Comparison of ENCODE assay signal across 8 cellular contexts in the genomic region with DNA sequence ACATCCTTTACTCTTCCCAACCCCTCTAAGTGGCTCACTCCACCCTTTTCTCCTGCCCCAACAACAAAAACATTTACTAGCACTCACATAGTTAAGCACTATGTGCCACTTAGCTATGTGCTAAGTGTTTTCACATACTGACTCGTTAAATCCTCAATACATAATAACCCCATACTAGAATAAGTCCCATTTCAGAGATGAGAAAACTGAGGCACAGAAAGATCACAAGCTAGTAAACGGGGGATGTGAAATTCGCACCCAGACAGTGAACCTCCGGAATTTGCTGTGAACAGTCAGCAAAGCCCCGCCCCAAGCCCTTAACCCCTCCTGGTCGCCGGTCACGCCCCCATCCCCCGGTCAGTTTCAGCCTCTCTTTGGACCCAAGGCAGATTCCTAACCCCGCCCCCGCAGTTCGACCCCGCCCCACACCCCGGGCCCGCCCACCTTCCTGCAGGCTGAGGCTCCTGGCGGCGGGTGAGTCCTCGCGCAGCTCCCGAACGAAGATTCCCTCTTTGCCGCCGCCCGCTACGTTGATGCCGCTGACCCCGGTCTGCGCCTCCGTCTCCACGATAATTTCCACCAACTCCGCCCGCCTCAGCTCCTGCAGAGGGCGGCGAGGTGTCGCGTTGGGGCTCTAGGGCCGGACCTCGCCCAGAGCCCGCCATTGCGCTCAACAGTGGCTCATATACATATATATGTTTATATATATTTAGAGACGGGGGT. TPM values are rescaled to one million over a fixed set of nuclear protein-coding genes. Genes with fewer than 3 reads are reported as not detected.
DNase-seq lines count a peak whose midpoint lies in the region; ATAC-seq, FAIRE-seq and TF ChIP-seq lines count a peak whose summit lies in the region.

No MANE protein-coding gene starts in this region.

- H3K4me1 Mint-ChIP-seq in activated naive CD8-positive, alpha-beta T cell treated with anti-CD3 and anti-CD28 coated beads for 36 hours: peaks cover 12% of the 10 kb centered on the region

- 1 to 2% methylated on average over 35 to 41 of the region's 41 CpGs for WGBS in GM23248 (ENCODE audit: low coverage in 1 of 2, low lambda C conversion rate in 2 of 2, missing lambda C conversion rate in 2 of 2), 2 experiments
- 0 to 1% (median 1%) methylated on average over 17 to 41 of the region's 41 CpGs for WGBS in heart left ventricle, 4 donors
- WGBS in prostate gland: 1% methylated on average over 41 of the region's 41 CpGs

- peak; percentile 73 for ATAC-seq in DND-41 (ENCODE audit: insufficient read depth, low read depth)
- ATAC-seq in heart left ventricle: peak; percentile 81 to 95 (median 90)

- H2AFZ ChIP-seq in DND-41 (ENCODE audit: low read depth, low read length) (peak overlapping the region; percentile 86), GM23248 (peak overlapping the region; percentile 96), Loucy (ENCODE audit: low read length) (peak overlapping the region; percentile 96), SU-DHL-6 (ENCODE audit: low read depth, low read length, severe bottlenecking) (peak overlapping the region; percentile 99)

- H3K9me3 ChIP-seq in DND-41 (ENCODE audit: insufficient read depth, low read length, severe bottlenecking): no peaks in the 10 kb centered on the region
- no peaks in the 10 kb centered on the region for H3K9me3 ChIP-seq in GM23248 (ENCODE audit: low read depth)
- H3K9me3 ChIP-seq in Loucy (ENCODE audit: insufficient read depth, low read depth, low read length): no peaks in the 10 kb centered on the region
- no peaks in the 10 kb centered on the region for H3K9me3 ChIP-seq in SU-DHL-6 (ENCODE audit: insufficient read depth, low read length)
- H3K9me3 ChIP-seq in heart left ventricle: no peaks in the 10 kb centered on the region
- H3K9me3 ChIP-seq in prostate gland: no peaks in the 10 kb centered on the region

- H3K4me1 ChIP-seq in DND-41 (ENCODE audit: insufficient read depth, low read length) (peaks cover 20% of the 10 kb centered on the region), GM23248 (ENCODE audit: insufficient read depth) (no peaks in the 10 kb centered on the region), Loucy (ENCODE audit: insufficient read depth, low read length, poor library complexity, severe bottlenecking) (no peaks in the 10 kb centered on the region), heart left ventricle (peaks cover 0 to 26% (median 9%) of the 10 kb centered on the region in 12 donors), prostate gland (replicated peaks) (no peaks in the 10 kb centered on the region)

- H3K4me2 ChIP-seq in DND-41 (ENCODE audit: insufficient read depth, low read length): peak overlapping the region; percentile 86
- peak overlapping the region; percentile 92 for H3K4me2 ChIP-seq in GM23248 (ENCODE audit: unreplicated experiment)
- H3K4me2 ChIP-seq in Loucy (ENCODE audit: low read depth, low read length, poor library complexity, severe bottlenecking): peak overlapping the region; percentile 89
- peak overlapping the region; percentile 97 for H3K4me2 ChIP-seq in SU-DHL-6 (ENCODE audit: low read depth, low read length, poor library complexity, severe bottlenecking)

- no peaks in the 10 kb centered on the region for H3K9me2 ChIP-seq in GM23248 (ENCODE audit: insufficient read depth)
- H3K9me2 ChIP-seq in Loucy (replicated peaks; ENCODE audit: low read depth, low read length): no peaks in the 10 kb centered on the region
- no peaks in the 10 kb centered on the region for H3K9me2 ChIP-seq in SU-DHL-6 (replicated peaks; ENCODE audit: insufficient read depth, low read length)

- H3K9ac ChIP-seq in DND-41 (ENCODE audit: low read depth, low read length) (peak overlapping the region; percentile 55), GM23248 (peak overlapping the region; percentile 76), Loucy (ENCODE audit: low read depth, low read length, poor library complexity, severe bottlenecking) (peak overlapping the region; percentile 66), SU-DHL-6 (ENCODE audit: low read length) (peak overlapping the region; percentile 50)

- no peaks in the 10 kb centered on the region for H3K27me3 Mint-ChIP-seq in activated naive CD8-positive, alpha-beta T cell treated with anti-CD3 and anti-CD28 coated beads for 36 hours

- no peaks in the 10 kb centered on the region for H3K36me3 Mint-ChIP-seq in activated naive CD8-positive, alpha-beta T cell treated with anti-CD3 and anti-CD28 coated beads for 36 hours

- no peaks in the 10 kb centered on the region for H3K27me3 ChIP-seq in DND-41 (ENCODE audit: insufficient read depth, low read length, poor library complexity)
- no peaks in the 10 kb centered on the region for H3K27me3 ChIP-seq in GM23248 (replicated peaks; ENCODE audit: insufficient read depth)
- H3K27me3 ChIP-seq in Loucy (ENCODE audit: insufficient read depth, low read length, poor library complexity, severe bottlenecking): no peaks in the 10 kb centered on the region
- H3K27me3 ChIP-seq in SU-DHL-6 (ENCODE audit: low read length): no peaks in the 10 kb centered on the region
- no peaks in the 10 kb centered on the region for H3K27me3 ChIP-seq in heart left ventricle
- no peaks in the 10 kb centered on the region for H3K27me3 ChIP-seq in prostate gland (replicated peaks; ENCODE audit: insufficient read depth)

- H3K9me3 Mint-ChIP-seq in activated naive CD8-positive, alpha-beta T cell treated with anti-CD3 and anti-CD28 coated beads for 36 hours: no peaks in the 10 kb centered on the region

- peak overlapping the region; percentile 64 for H3K27ac Mint-ChIP-seq in activated naive CD8-positive, alpha-beta T cell treated with anti-CD3 and anti-CD28 coated beads for 36 hours

- in situ Hi-C loops in GM23248 (cut with MboI): no loop called here

- H3K79me2 ChIP-seq in DND-41 (ENCODE audit: insufficient read depth, low read length): no peaks in the 10 kb centered on the region
- H3K79me2 ChIP-seq in GM23248 (ENCODE audit: insufficient read depth): no peaks in the 10 kb centered on the region
- no peaks in the 10 kb centered on the region for H3K79me2 ChIP-seq in Loucy (ENCODE audit: insufficient read depth, low read length)
- H3K79me2 ChIP-seq in SU-DHL-6 (ENCODE audit: insufficient read depth, low read length): no peaks in the 10 kb centered on the region

- no peak for TF ChIP-seq CTCF in DND-41 (IDR thresholded peaks at IDR 0.05; ENCODE audit: borderline replicate concordance, extremely low read depth, low read length, poor library complexity, severe bottlenecking)
- TF ChIP-seq CTCF in Loucy (conservative IDR thresholded peaks at IDR 0.05; ENCODE audit: low read length): no peak
- TF ChIP-seq CTCF in SU-DHL-6 (IDR thresholded peaks at IDR 0.05; ENCODE audit: insufficient read depth, low read length, poor library complexity, severe bottlenecking): no peak
- peak in 3 of 12 donors; percentile 10 to 28 (median 12) for TF ChIP-seq CTCF in heart left ventricle (IDR thresholded peaks at IDR 0.05)
- TF ChIP-seq CTCF in prostate gland (IDR thresholded peaks at IDR 0.05): peak in 1 of 4 experiments; percentile 2

- intact Hi-C loops in heart left ventricle (cut with DNase I): loop anchor here in 3 of 10 donors (5.0 kb wide), 3 partner anchors 46 to 56 kb away; a partner anchor contains a TSS
- intact Hi-C loops in prostate gland (cut with DNase I): no loop called here

- DNase-seq in DND-41: peak; percentile 81
- peak; percentile 91 for DNase-seq in GM23248
- peak; percentile 81 for DNase-seq in activated naive CD8-positive, alpha-beta T cell treated with anti-CD3 and anti-CD28 coated beads for 36 hours
- DNase-seq in heart left ventricle: peak; percentile 92 to 95 (median 93)
- peak; percentile 72 for DNase-seq in prostate gland (ENCODE audit: low spot score)
- peak; percentile 96 for DNase-seq in urothelium cell line (ENCODE audit: low spot score)

- no peaks in the 10 kb centered on the region for H3F3A ChIP-seq in GM23248 (ENCODE audit: insufficient read depth)
- H3F3A ChIP-seq in Loucy (ENCODE audit: low read depth): peaks cover 2% of the 10 kb centered on the region; the same call in 1 of the 2 replicates
- H3F3A ChIP-seq in SU-DHL-6 (ENCODE audit: insufficient read depth): no peaks in the 10 kb centered on the region

- peak overlapping the region; percentile 22; the same call in 1 of the 2 replicates for H3K27ac ChIP-seq in DND-41 (ENCODE audit: low read length)
- peak overlapping the region; percentile 51 for H3K27ac ChIP-seq in GM23248
- 0 out of 2 replicates have a peak overlapping the region, but pooled peaks have one; percentile 30 for H3K27ac ChIP-seq in SU-DHL-6 (ENCODE audit: low read depth, low read length)
- H3K27ac ChIP-seq in heart left ventricle: peak overlapping the region; percentile 80 to 93 (median 88)
- H3K27ac ChIP-seq in prostate gland: peak overlapping the region; percentile 79 to 85

- H3K4me3 ChIP-seq in DND-41 (ENCODE audit: low read depth in 1 of 2, low read length in 2 of 2) (peak overlapping the region; percentile 23 to 58; a peak in 3 of 4 replicates), GM23248 (peak overlapping the region; percentile 79), Loucy (ENCODE audit: low read length, poor library complexity, severe bottlenecking) (peak overlapping the region; percentile 75), SU-DHL-6 (ENCODE audit: insufficient read depth, low read length, poor library complexity, severe bottlenecking) (peak overlapping the region; percentile 60), heart left ventricle (peak overlapping the region; percentile 32 to 81 (median 64)), prostate gland (peak overlapping the region; percentile 42 to 50)

- no peaks in the 10 kb centered on the region for H3K36me3 ChIP-seq in DND-41 (ENCODE audit: insufficient read depth, low read length)
- no peaks in the 10 kb centered on the region for H3K36me3 ChIP-seq in GM23248 (ENCODE audit: low read depth)
- no peaks in the 10 kb centered on the region for H3K36me3 ChIP-seq in Loucy (ENCODE audit: insufficient read depth, low read length)
- no peaks in the 10 kb centered on the region for H3K36me3 ChIP-seq in SU-DHL-6 (ENCODE audit: low read length)
- no peaks in the 10 kb centered on the region for H3K36me3 ChIP-seq in heart left ventricle
- no peaks in the 10 kb centered on the region for H3K36me3 ChIP-seq in prostate gland

- peak overlapping the region; percentile 84 for H3K4me3 Mint-ChIP-seq in activated naive CD8-positive, alpha-beta T cell treated with anti-CD3 and anti-CD28 coated beads for 36 hours

- no peak for TF ChIP-seq POLR2A in heart left ventricle (IDR thresholded peaks at IDR 0.05)
- peak; percentile 61 for TF ChIP-seq POLR2A in prostate gland (IDR thresholded peaks at IDR 0.05)

- H4K20me1 ChIP-seq in DND-41 (ENCODE audit: insufficient read depth, low read length) (no peaks in the 10 kb centered on the region), GM23248 (ENCODE audit: insufficient read depth) (no peaks in the 10 kb centered on the region), Loucy (ENCODE audit: insufficient read depth, low read length, poor library complexity, severe bottlenecking) (no peaks in the 10 kb centered on the region), SU-DHL-6 (ENCODE audit: low read depth, low read length) (no peaks in the 10 kb centered on the region)

- no peak for FAIRE-seq in urothelium cell line (lab: Jason Lieb, UNC)

RNA-seq across cellular contexts. Expression of a gene that starts 9.8 kb away (rescaled TPM):
- 3.8 and 4.0 TPM in 2 replicates for total RNA-seq in GM23248 (2014; rRNA removed; shearing (Covaris generic))
- polyA plus RNA-seq in GM23248 (2016; fragmentation: Nextera tagmentation; extraction: Ambion mirVana) (0.52 and 0.54 TPM in 2 replicates), heart left ventricle (1 to 10 TPM; 2.9 to 4.3 TPM)
- total RNA-seq in activated naive CD8-positive, alpha-beta T cell treated with anti-CD3 and anti-CD28 coated beads for 36 hours: under 1 TPM; 0.64 to 0.84 TPM
- total RNA-seq in heart left ventricle (1 to 10 TPM; 2.5 to 4.6 (median 3.1) TPM), prostate gland (10 to 100 TPM in 1 of 2 donors, 1 to 10 TPM in 1; 4.1 to 10.7 TPM)

RNA-seq across cellular contexts. Expression of a gene that starts 13.4 kb away (rescaled TPM):
- 0.43 TPM in 1 of 2 replicates, not detected in the other for total RNA-seq in GM23248 (2014; rRNA removed; shearing (Covaris generic))
- polyA plus RNA-seq in GM23248 (2016; fragmentation: Nextera tagmentation; extraction: Ambion mirVana) (0.08 and 0.19 TPM in 2 replicates), heart left ventricle (under 1 TPM; 0.08 to 0.12 TPM)
- total RNA-seq in activated naive CD8-positive, alpha-beta T cell treated with anti-CD3 and anti-CD28 coated beads for 36 hours: not detected
- total RNA-seq in heart left ventricle (under 1 TPM in 3 of 9 donors, not detected in 6; 0.07 to 0.14 (median 0.12) TPM), prostate gland (1 to 10 TPM in 1 of 2 donors, under 1 TPM in 1; 0.14 to 2.6 TPM)

RNA-seq across cellular contexts. Expression of a gene that starts 22.4 kb away (rescaled TPM):
- 31.7 and 40.2 TPM in 2 replicates for total RNA-seq in GM23248 (2014; rRNA removed; shearing (Covaris generic))
- polyA plus RNA-seq in GM23248 (2016; fragmentation: Nextera tagmentation; extraction: Ambion mirVana) (34.5 and 36.2 TPM in 2 replicates), heart left ventricle (10 to 100 TPM; 10.2 to 40.2 TPM)
- total RNA-seq in activated naive CD8-positive, alpha-beta T cell treated with anti-CD3 and anti-CD28 coated beads for 36 hours: 1 to 10 TPM; 10.0 TPM
- total RNA-seq in heart left ventricle (10 to 100 TPM in 6 of 9 donors, 1 to 10 TPM in 3; 7.6 to 28.0 (median 11.5) TPM), prostate gland (10 to 100 TPM; 15.9 to 19.5 TPM)

RNA-seq across cellular contexts. Expression of a gene that starts 40.7 kb away (rescaled TPM):
- total RNA-seq in GM23248 (2014; rRNA removed; shearing (Covaris generic)): 21.8 and 37.9 TPM in 2 replicates
- 40.7 and 41.2 TPM in 2 replicates for polyA plus RNA-seq in GM23248 (2016; fragmentation: Nextera tagmentation; extraction: Ambion mirVana)
- total RNA-seq in activated naive CD8-positive, alpha-beta T cell treated with anti-CD3 and anti-CD28 coated beads for 36 hours: 1 to 10 TPM; 4.4 to 5.3 TPM
- 10 to 100 TPM; 17.6 to 38.7 (median 26.0) TPM for total RNA-seq in heart left ventricle
- polyA plus RNA-seq in heart left ventricle: 10 to 100 TPM; 23.2 to 36.9 TPM
- 10 to 100 TPM; 22.7 to 37.3 TPM for total RNA-seq in prostate gland

RNA-seq across cellular contexts. Expression of a gene that starts 54.9 kb away (rescaled TPM):
- 483 and 536 TPM in 2 replicates for total RNA-seq in GM23248 (2014; rRNA removed; shearing (Covaris generic))
- polyA plus RNA-seq in GM23248 (2016; fragmentation: Nextera tagmentation; extraction: Ambion mirVana) (361 and 373 TPM in 2 replicates), heart left ventricle (100 to 1,000 TPM; 109 to 146 TPM)
- total RNA-seq in activated naive CD8-positive, alpha-beta T cell treated with anti-CD3 and anti-CD28 coated beads for 36 hours: 10 to 100 TPM; 41.8 to 44.2 TPM
- total RNA-seq in heart left ventricle (100 to 1,000 TPM; 138 to 375 (median 183) TPM), prostate gland (100 to 1,000 TPM; 328 to 639 TPM)

Comparison
In these comparisons a context has a peak if more than half of its experiments do, and no peak if none do; other contexts are left out.
1. Peak in every context shown above with its lines: DNase-seq, ATAC-seq, H3K4me3 ChIP-seq and H3K27ac ChIP-seq.
2. H3K27ac ChIP-seq: peak in every context shown above with its lines; median percentile 88 in heart left ventricle; 82 in prostate gland; 51 in GM23248; 30 in SU-DHL-6; 22 in DND-41.